In the genomic region with DNA sequence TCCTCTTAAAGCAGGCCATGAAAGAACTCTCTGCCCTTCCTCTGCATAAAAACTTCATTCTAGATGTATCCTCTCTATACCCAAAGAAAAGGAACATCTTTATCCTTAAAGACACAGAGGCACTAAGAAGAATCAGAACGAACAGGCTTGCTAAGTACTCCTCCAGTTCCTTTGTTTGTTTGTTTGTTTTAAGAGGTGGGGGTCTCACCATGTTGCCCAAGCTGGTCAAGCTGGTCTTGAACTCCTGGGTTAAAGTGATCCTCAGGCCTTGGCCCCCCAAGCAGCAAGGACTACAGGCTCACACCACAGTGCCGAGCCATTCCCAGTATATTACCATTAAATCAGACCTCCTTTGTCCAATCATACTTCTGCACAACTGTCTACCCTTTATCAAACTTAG, we compare ENCODE assay signal across 33 cellular contexts. TPM values are rescaled to one million over a fixed set of nuclear protein-coding genes. Genes with fewer than 3 reads are reported as not detected.
"Had no signal": no experiment of that assay in that cellular context is flagged by ENCODE, and none has a peak within 500 bp of the region (broad histone marks: within the 10 kb centered on the region; RNA-seq: fewer than 3 reads in every experiment).

No MANE protein-coding gene starts in this region.

- H3K9me3 ChIP-seq: esophagus squamous epithelium, gastrocnemius medialis, heart right ventricle, left lung, lower lobe of right lung, mucosa of descending colon had no signal

- H3K27ac ChIP-seq: coronary artery, dorsolateral prefrontal cortex, epithelial cell of prostate, esophagus squamous epithelium, gastrocnemius medialis, heart right ventricle, left lung, lower lobe of right lung had no signal

- H3K4me3 ChIP-seq: coronary artery, dorsolateral prefrontal cortex, esophagus squamous epithelium, gastrocnemius medialis, heart right ventricle, left lung, lower lobe of right lung, mucosa of descending colon had no signal

- H3K9me3 Mint-ChIP-seq: immature natural killer cell; naive B cell; naive thymus-derived CD8-positive, alpha-beta T cell had no signal

- H3K36me3 ChIP-seq: esophagus squamous epithelium, gastrocnemius medialis, heart right ventricle, left lung, lower lobe of right lung had no signal

- H3K4me1 ChIP-seq: esophagus squamous epithelium, gastrocnemius medialis, left lung had no signal

- H3K36me3 Mint-ChIP-seq: immature natural killer cell; mesothelial cell of epicardium; naive B cell; naive thymus-derived CD8-positive, alpha-beta T cell had no signal

- DNase-seq: dermis blood vessel endothelial cell; dorsolateral prefrontal cortex; effector CD4-positive, alpha-beta T cell; effector memory CD4-positive, alpha-beta T cell; erythroblast; esophagus squamous epithelium; foreskin fibroblast; foreskin melanocyte; gastrocnemius medialis; glutamatergic neuron; head of caudate nucleus; heart right ventricle; hippocampal formation; immature natural killer cell; islet precursor cell; kidney; kidney glomerular epithelial cell; left lung; left ventricle myocardium superior; lower lobe of right lung; mesenchymal stem cell; mucosa of descending colon; naive B cell; naive thymus-derived CD8-positive, alpha-beta T cell had no signal

- H3K27me3 ChIP-seq: dorsolateral prefrontal cortex, esophagus squamous epithelium, gastrocnemius medialis, left lung had no signal

- H3K27ac Mint-ChIP-seq: immature natural killer cell, mesothelial cell of epicardium had no signal

- H3K27me3 Mint-ChIP-seq: naive B cell; naive thymus-derived CD8-positive, alpha-beta T cell had no signal

- ATAC-seq: esophagus mucosa; gastrocnemius medialis; heart right ventricle; left lung; left ventricle myocardium superior; lower lobe of right lung; mucosa of descending colon; naive thymus-derived CD8-positive, alpha-beta T cell had no signal

- H3K4me3 Mint-ChIP-seq: immature natural killer cell; mesothelial cell of epicardium; naive B cell; naive thymus-derived CD8-positive, alpha-beta T cell had no signal

RNA-seq across cellular contexts. Expression of a gene that starts 14.0 kb away (rescaled TPM):
- total RNA-seq: dorsolateral prefrontal cortex; esophagus mucosa; esophagus squamous epithelium; gastrocnemius medialis; left ventricle myocardium superior; lower leg skin; mesothelial cell of epicardium; mucosa of descending colon; myocyte; naive thymus-derived CD8-positive, alpha-beta T cell had no signal
- polyA plus RNA-seq: immature natural killer cell; naive thymus-derived CD8-positive, alpha-beta T cell had no signal

RNA-seq across cellular contexts. Expression of a gene that starts 15.8 kb away (rescaled TPM):
- total RNA-seq: dermis blood vessel endothelial cell; dorsolateral prefrontal cortex; esophagus mucosa; esophagus squamous epithelium; gastrocnemius medialis; glomerular endothelial cell; heart right ventricle; kidney; left lung; left ventricle myocardium superior; lower leg skin; lower lobe of right lung; lung microvascular endothelial cell; mesenteric fat pad; mesothelial cell of epicardium; myocyte; naive thymus-derived CD8-positive, alpha-beta T cell had no signal
- polyA plus RNA-seq: heart right ventricle; immature natural killer cell; naive thymus-derived CD8-positive, alpha-beta T cell had no signal

RNA-seq across cellular contexts. Expression of a gene that starts 29.7 kb away (rescaled TPM):
- total RNA-seq: dermis blood vessel endothelial cell; esophagus mucosa; esophagus squamous epithelium; gastrocnemius medialis; glomerular endothelial cell; heart right ventricle; kidney; left lung; left ventricle myocardium superior; lower leg skin; lower lobe of right lung; lung microvascular endothelial cell; mesenteric fat pad; mesothelial cell of epicardium; mucosa of descending colon; myocyte; naive thymus-derived CD8-positive, alpha-beta T cell had no signal
- polyA plus RNA-seq: heart right ventricle; immature natural killer cell; naive thymus-derived CD8-positive, alpha-beta T cell had no signal
